ENCODE assay signal across 22 cellular contexts in the genomic region with DNA sequence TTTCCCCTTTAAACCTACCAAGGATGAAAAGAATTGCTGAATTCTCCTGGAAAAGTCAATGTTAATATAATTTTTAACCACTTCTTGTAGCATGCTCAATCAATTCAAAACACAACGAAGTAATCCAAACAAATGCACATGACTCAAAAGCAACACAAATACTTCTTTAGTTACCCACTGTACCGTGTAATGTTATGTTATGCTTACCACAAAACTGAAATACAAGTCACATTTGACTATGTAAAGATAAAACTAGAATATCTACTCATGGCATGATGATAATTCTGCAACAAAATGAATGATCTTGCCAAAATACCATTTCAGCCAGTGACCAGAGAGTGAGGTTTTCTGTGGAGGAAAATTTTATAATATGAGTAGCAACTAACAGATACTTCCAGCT.
"Had no signal": no experiment of that assay in that cellular context is flagged by ENCODE, and none has a peak within 500 bp of the region (broad histone marks: within the 10 kb centered on the region; RNA-seq: fewer than 3 reads in every experiment).

No MANE protein-coding gene starts in this region.

- H3K27me3 ChIP-seq: heart right ventricle, left lung, neural progenitor cell, right atrium auricular region, spleen, tibial nerve had no signal

- H3K27ac ChIP-seq: heart right ventricle, left lung, neural progenitor cell, right atrium auricular region, spleen, tibial nerve had no signal

- H3K36me3 ChIP-seq: heart right ventricle, left lung, neural progenitor cell, right atrium auricular region, spleen, tibial nerve had no signal

- DNase-seq: activated CD4-positive, alpha-beta T cell treated with anti-CD3 and anti-CD28 coated beads, Interleukin-2, amount 50 U/mL, for 1 hour; activated CD8-positive, alpha-beta T cell treated with anti-CD3 and anti-CD28 coated beads for 36 hours; activated gamma-delta T cell treated with Interleukin-2 at 50 U/mL for 16 hours; activated naive CD4-positive, alpha-beta T cell treated with anti-CD3 and anti-CD28 coated beads, Interleukin-2, amount 50 U/mL, for 16 hours; activated T-cell treated with anti-CD3 and anti-CD28 coated beads, Interleukin-2, amount 50 U/mL, for 4 hours; amygdala; foreskin melanocyte; heart right ventricle; left lung; mesendoderm; natural killer cell; occipital lobe; spleen; stimulated activated naive CD4-positive, alpha-beta T cell; T-helper 2 cell had no signal

- ATAC-seq: activated CD8-positive, alpha-beta T cell treated with anti-CD3 and anti-CD28 coated beads for 36 hours; activated T-cell treated with anti-CD3 and anti-CD28 coated beads, Interleukin-2, amount 50 U/mL, for 4 hours; activated T-helper 17 cell treated with anti-CD3 and anti-CD28 coated beads, Interleukin-2, amount 50 U/mL, for 72 hours; heart right ventricle; left lung; natural killer cell; WTC11 had no signal

- FAIRE-seq: endothelial cell of umbilical vein had no signal

- H3K4me1 ChIP-seq: heart right ventricle, left lung, right atrium auricular region, spleen, tibial nerve had no signal

- H3K9ac ChIP-seq: neural progenitor cell had no signal

- H3K9me3 ChIP-seq: heart right ventricle, left lung, right atrium auricular region, tibial nerve had no signal

- H3K4me2 ChIP-seq: neural progenitor cell had no signal

- H3K4me3 ChIP-seq: heart right ventricle, left lung, lung, neural progenitor cell, right atrium auricular region, spleen, tibial nerve had no signal

- H2AFZ ChIP-seq: neural progenitor cell had no signal
